8 cellular contexts compared by ENCODE assay signal in genomic region chr3:49805884-49806701, GRCh38. TPM values are rescaled to one million over a fixed set of nuclear protein-coding genes. Genes with fewer than 3 reads are reported as not detected.
DNase-seq lines count a peak whose midpoint lies in the region; ATAC-seq and TF ChIP-seq lines count a peak whose summit lies in the region.

No MANE protein-coding gene starts in this region.

- ATAC-seq in naive thymus-derived CD8-positive, alpha-beta T cell, result peak in 1 of 2 donors; percentile 24
- no peak for ATAC-seq in HG02588 (IDR thresholded peaks at IDR 0.05; ENCODE audit: unreplicated experiment)

- H3K4me3 Mint-ChIP-seq in naive thymus-derived CD8-positive, alpha-beta T cell, result peak overlapping the region; percentile 7 to 92 (median 74)

- no peaks in the 10 kb centered on the region for H3K9me3 ChIP-seq in BE2C

- no peaks in the 10 kb centered on the region for H3K9me3 Mint-ChIP-seq in naive thymus-derived CD8-positive, alpha-beta T cell

- no peaks in the 10 kb centered on the region for H3K27me3 ChIP-seq in BE2C

- H3K4me1 ChIP-seq in BE2C, result peaks cover 11% of the 10 kb centered on the region

- POLR2A ChIA-PET in naive thymus-derived CD8-positive, alpha-beta T cell (lab: Charles Lee), result interaction anchor here (0.9 to 8.3 kb wide), 7 partner anchors 8 to 280 kb away, joined by 3 to 124 read pairs (median 4); partner anchors contain the start of genes IP6K1, MON1A and UBA7

- H3K36me3 Mint-ChIP-seq in naive thymus-derived CD8-positive, alpha-beta T cell, result peaks cover 0 to 28% (median 5%) of the 10 kb centered on the region in 3 donors

- H3K4me1 Mint-ChIP-seq in naive thymus-derived CD8-positive, alpha-beta T cell, result peaks cover 40 to 76% (median 69%) of the 10 kb centered on the region in 4 donors

- peaks cover 2 to 10% (median 7%) of the 10 kb centered on the region in 5 donors for H3K27me3 Mint-ChIP-seq in naive thymus-derived CD8-positive, alpha-beta T cell

- peak overlapping the region; percentile 68 to 96 (median 94) for H3K27ac Mint-ChIP-seq in naive thymus-derived CD8-positive, alpha-beta T cell

- no peak overlapping the region for H3K4me3 ChIP-seq in BE2C (ENCODE audit: low read depth, low read length)

- no peaks in the 10 kb centered on the region for H3K36me3 ChIP-seq in BE2C

- peak; percentile 20 for DNase-seq in BE2C
- DNase-seq in KG1 (lab: John Stamatoyannopoulos, UW), result peak; percentile 87
- DNase-seq in dermis blood vessel endothelial cell, result peak; percentile 95
- peak in 8 of 10 donors; percentile 35 to 77 (median 46) for DNase-seq in naive thymus-derived CD8-positive, alpha-beta T cell
- DNase-seq in kidney glomerular epithelial cell (lab: John Stamatoyannopoulos, UW), result no peak
- DNase-seq in NCI-H510A (lab: John Stamatoyannopoulos, UW), result no peak
- DNase-seq in middle frontal gyrus (ENCODE audit: extremely low spot score, low spot score), result no peak

- TF ChIP-seq CTCF in BE2C (IDR thresholded peaks at IDR 0.05; ENCODE audit: low read depth, low read length), result no peak

RNA-seq across cellular contexts. Expression of gene INKA1, which starts 3.0 kb away (rescaled TPM):
- 75.9 TPM for polyA plus RNA-seq in BE2C (2012; ENCODE audit: insufficient read depth, insufficient read length, low read depth)
- 14.0 and 28.8 TPM in 2 replicates for total RNA-seq in dermis blood vessel endothelial cell
- total RNA-seq in naive thymus-derived CD8-positive, alpha-beta T cell, result 1 to 10 TPM; 1.8 to 4.4 TPM
- polyA plus RNA-seq in naive thymus-derived CD8-positive, alpha-beta T cell, result 1 to 10 TPM in 1 of 3 donors, under 1 TPM in 2; 0.33 to 3.5 (median 0.44) TPM

RNA-seq across cellular contexts. Expression of gene CDHR4, which starts 6.4 kb away (rescaled TPM):
- polyA plus RNA-seq in BE2C (2012; ENCODE audit: insufficient read depth, insufficient read length, low read depth), result 0.36 TPM
- not detected in 2 replicates for total RNA-seq in dermis blood vessel endothelial cell
- not detected for total RNA-seq in naive thymus-derived CD8-positive, alpha-beta T cell
- polyA plus RNA-seq in naive thymus-derived CD8-positive, alpha-beta T cell, result not detected

RNA-seq across cellular contexts. Expression of gene UBA7, which starts 7.7 kb away (rescaled TPM):
- 8.1 TPM for polyA plus RNA-seq in BE2C (2012; ENCODE audit: insufficient read depth, insufficient read length, low read depth)
- total RNA-seq in dermis blood vessel endothelial cell, result 44.2 and 58.5 TPM in 2 replicates
- total RNA-seq in naive thymus-derived CD8-positive, alpha-beta T cell, result 100 to 1,000 TPM; 326 to 331 TPM
- 10 to 100 TPM; 30.9 to 43.8 (median 33.5) TPM for polyA plus RNA-seq in naive thymus-derived CD8-positive, alpha-beta T cell

RNA-seq across cellular contexts. Expression of gene IP6K1, which starts 19.8 kb away (rescaled TPM):
- 62.8 TPM for polyA plus RNA-seq in BE2C (2012; ENCODE audit: insufficient read depth, insufficient read length, low read depth)
- 57.3 and 89.1 TPM in 2 replicates for total RNA-seq in dermis blood vessel endothelial cell
- total RNA-seq in naive thymus-derived CD8-positive, alpha-beta T cell, result 10 to 100 TPM; 49.9 to 53.4 TPM
- polyA plus RNA-seq in naive thymus-derived CD8-positive, alpha-beta T cell, result 10 to 100 TPM; 11.7 to 26.0 (median 17.4) TPM

RNA-seq across cellular contexts. Expression of gene TRAIP, which starts 50.3 kb away (rescaled TPM):
- 7.8 TPM for polyA plus RNA-seq in BE2C (2012; ENCODE audit: insufficient read depth, insufficient read length, low read depth)
- 2.0 and 3.9 TPM in 2 replicates for total RNA-seq in dermis blood vessel endothelial cell
- total RNA-seq in naive thymus-derived CD8-positive, alpha-beta T cell, result 1 to 10 TPM; 4.3 to 5.8 TPM
- polyA plus RNA-seq in naive thymus-derived CD8-positive, alpha-beta T cell, result 1 to 10 TPM; 1.3 to 2.0 (median 1.7) TPM

Comparison
In these comparisons a context has a peak if more than half of its experiments do, and no peak if none do; other contexts are left out.
1. DNase-seq: peak in BE2C (single experiment), KG1 (single experiment), dermis blood vessel endothelial cell (single experiment) and naive thymus-derived CD8-positive, alpha-beta T cell (8 of 10); none in kidney glomerular epithelial cell (single experiment), NCI-H510A (single experiment) and middle frontal gyrus (single experiment).